In the genomic region with DNA sequence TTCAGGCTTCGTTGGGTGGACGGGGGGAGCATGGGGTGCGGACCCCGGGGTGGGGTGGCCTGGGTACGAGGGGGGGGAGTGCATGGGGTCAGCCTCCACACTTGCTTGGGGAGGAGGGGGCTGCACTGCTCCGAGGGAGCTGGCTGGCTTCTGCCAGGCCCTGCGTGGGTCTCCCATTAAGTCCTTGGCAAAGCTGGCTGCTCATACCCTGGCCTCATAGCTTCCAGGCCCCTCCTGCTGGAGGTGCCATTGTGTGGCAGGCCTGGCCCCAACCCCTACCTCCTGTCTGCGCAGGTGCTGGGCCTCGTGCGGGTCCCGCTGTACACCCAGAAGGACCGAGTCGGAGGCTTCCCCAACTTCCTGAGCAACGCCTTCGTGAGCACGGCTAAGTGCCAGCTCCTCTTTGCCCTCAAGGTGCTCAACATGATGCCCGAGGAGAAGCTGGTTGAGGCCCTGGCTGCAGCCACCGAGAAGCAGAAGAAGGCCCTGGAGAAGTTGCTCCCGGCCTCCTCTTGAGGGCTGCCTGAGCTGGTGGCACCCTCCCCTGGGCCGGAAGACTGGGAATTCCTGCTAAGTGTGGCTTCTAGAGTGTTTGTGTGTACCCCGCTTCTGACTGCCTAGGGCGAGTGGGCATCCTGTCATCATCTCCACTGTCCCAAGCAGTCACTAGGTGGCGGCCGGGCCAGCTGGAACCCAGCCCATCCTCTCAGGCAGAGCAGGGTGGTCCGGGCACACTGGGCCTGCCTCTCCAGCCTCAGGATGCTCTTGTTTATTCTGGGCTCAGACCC, we compare ENCODE assay signal across 9 cellular contexts. TPM values are rescaled to one million over a fixed set of nuclear protein-coding genes. Genes with fewer than 3 reads are reported as not detected.
DNase-seq lines count a peak whose midpoint lies in the region; ATAC-seq and TF ChIP-seq lines count a peak whose summit lies in the region.
"Had no signal": no experiment of that assay in that cellular context is flagged by ENCODE, and none has a peak within 500 bp of the region (broad histone marks: within the 10 kb centered on the region; RNA-seq: fewer than 3 reads in every experiment).

No MANE protein-coding gene starts in this region.

- CTCF ChIA-PET in activated CD8-positive, alpha-beta T cell treated with anti-CD3 and anti-CD28 coated beads, Interleukin-2, amount 10 ng/mL, durations not matched to agents 7 days and 5 days (lab: Charles Lee): interaction anchor here (1.3 to 1.5 kb wide), 2 partner anchors 71 to 190 kb away, joined by 4 read pairs; a partner anchor contains a TSS

- peaks cover 11% of the 10 kb centered on the region for H3K27me3 Mint-ChIP-seq in GM23338 (ENCODE audit: insufficient read depth, low read depth, poor library complexity)
- no peaks in the 10 kb centered on the region for H3K27me3 Mint-ChIP-seq in activated CD8-positive, alpha-beta T cell treated with anti-CD3 and anti-CD28 coated beads, Interleukin-2, amount 10 ng/mL, durations not matched to agents 7 days and 5 days (ENCODE audit: low read depth)

- no peak for DNase-seq in GM23338 (ENCODE audit: low spot score)
- no peak for DNase-seq in activated CD8-positive, alpha-beta T cell treated with anti-CD3 and anti-CD28 coated beads, Interleukin-2, amount 10 ng/mL, durations not matched to agents 7 days and 5 days
- peak in 1 of 2 donors; percentile 11 for DNase-seq in cardiac muscle cell (ENCODE audit: low read depth in 1 of 2, low spot score in 1 of 2)
- DNase-seq in gastrocnemius medialis: no peak
- no peak for DNase-seq in GM19240 (ENCODE audit: insufficient read length, low spot score)
- DNase-seq in NCI-H1436 treated with DMSO at 0.1 percent for 48 hours (lab: John Stamatoyannopoulos, UW): no peak

- intact Hi-C loops in gastrocnemius medialis (cut with DNase I; ENCODE audit: low total_unique reads): no loop called here

- H3K36me3 Mint-ChIP-seq in GM23338 (ENCODE audit: low read depth): peaks cover 25% of the 10 kb centered on the region
- peaks cover 27% of the 10 kb centered on the region for H3K36me3 Mint-ChIP-seq in activated CD8-positive, alpha-beta T cell treated with anti-CD3 and anti-CD28 coated beads, Interleukin-2, amount 10 ng/mL, durations not matched to agents 7 days and 5 days (ENCODE audit: low read depth)

- peak overlapping the region; percentile 84 for H3K4me3 Mint-ChIP-seq in GM23338
- H3K4me3 Mint-ChIP-seq in activated CD8-positive, alpha-beta T cell treated with anti-CD3 and anti-CD28 coated beads, Interleukin-2, amount 10 ng/mL, durations not matched to agents 7 days and 5 days: peak overlapping the region; percentile 80

- peak overlapping the region; percentile 45; the same call in 1 of the 2 replicates for H3K27ac ChIP-seq in GM23338 (ENCODE audit: low read depth)
- peak overlapping the region; percentile 86 for H3K27ac ChIP-seq in cardiac muscle cell
- H3K27ac ChIP-seq in gastrocnemius medialis: peak overlapping the region; percentile 66 to 89 (median 82)

- peaks cover 5% of the 10 kb centered on the region for H3F3A ChIP-seq in GM23338 (replicated peaks; ENCODE audit: low read depth)

- POLR2A ChIA-PET in activated CD8-positive, alpha-beta T cell treated with anti-CD3 and anti-CD28 coated beads, Interleukin-2, amount 10 ng/mL, durations not matched to agents 7 days and 5 days (lab: Charles Lee): interaction anchor here (0.5 to 2.6 kb wide), 5 partner anchors 10 to 153 kb away, joined by 3 to 10 read pairs (median 3); a partner anchor contains a TSS

- no peaks in the 10 kb centered on the region; the same call in 1 of the 2 replicates for H3K4me1 ChIP-seq in GM23338 (ENCODE audit: insufficient read depth)
- peaks cover 4% of the 10 kb centered on the region for H3K4me1 ChIP-seq in cardiac muscle cell (ENCODE audit: low read depth)
- H3K4me1 ChIP-seq in gastrocnemius medialis: peaks cover 15 to 19% of the 10 kb centered on the region in 2 donors

- ATAC-seq in GM23338: no peak; the same call in 1 of the 3 replicates
- no peak for ATAC-seq in activated CD8-positive, alpha-beta T cell treated with anti-CD3 and anti-CD28 coated beads, Interleukin-2, amount 10 ng/mL, durations not matched to agents 7 days and 5 days
- no peak for ATAC-seq in gastrocnemius medialis
- ATAC-seq in GM21381 (IDR thresholded peaks at IDR 0.05; ENCODE audit: unreplicated experiment): no peak
- ATAC-seq in GM18861 (IDR thresholded peaks at IDR 0.05; ENCODE audit: unreplicated experiment): no peak

- no peaks in the 10 kb centered on the region for H3K79me2 ChIP-seq in GM23338 (replicated peaks; ENCODE audit: insufficient read depth)

- in situ Hi-C loops in gastrocnemius medialis (cut with MboI; ENCODE audit: low sequenced_read_pairs in 4 of 4): no loop called here

- H3K27me3 ChIP-seq in GM23338 (ENCODE audit: insufficient read depth) (no peaks in the 10 kb centered on the region), cardiac muscle cell (no peaks in the 10 kb centered on the region), gastrocnemius medialis (no peaks in the 10 kb centered on the region)

- H3K9me3 Mint-ChIP-seq in GM23338: no peaks in the 10 kb centered on the region; the same call in 1 of the 3 replicates
- no peaks in the 10 kb centered on the region for H3K9me3 Mint-ChIP-seq in activated CD8-positive, alpha-beta T cell treated with anti-CD3 and anti-CD28 coated beads, Interleukin-2, amount 10 ng/mL, durations not matched to agents 7 days and 5 days (ENCODE audit: insufficient read depth)

- H3K4me3 ChIP-seq in GM23338 (peak overlapping the region; percentile 87), cardiac muscle cell (peak overlapping the region; percentile 49), gastrocnemius medialis (peak overlapping the region in 3 of 4 donors; percentile 68 to 90 (median 87))

- H3K36me3 ChIP-seq in GM23338 (ENCODE audit: insufficient read depth) (peaks cover 9% of the 10 kb centered on the region; the same call in 1 of the 2 replicates), cardiac muscle cell (peaks cover 24% of the 10 kb centered on the region), gastrocnemius medialis (peaks cover 0 to 25% of the 10 kb centered on the region in 2 donors)

- peak; percentile 18 to 41; a peak in 3 of 4 replicates for TF ChIP-seq CTCF in GM23338 (conservative IDR thresholded peaks at IDR 0.05; ENCODE audit: low read depth in 2 of 2)
- TF ChIP-seq CTCF in cardiac muscle cell (IDR thresholded peaks at IDR 0.05; ENCODE audit: low read depth, low read length): no peak
- no peak for TF ChIP-seq CTCF in gastrocnemius medialis (IDR thresholded peaks at IDR 0.05 in 4 of 5, conservative IDR thresholded peaks at IDR 0.05 in 1 of 5)

- no peak for TF ChIP-seq POLR2A in gastrocnemius medialis (IDR thresholded peaks at IDR 0.05)

- no peaks in the 10 kb centered on the region for H3K9me3 ChIP-seq in cardiac muscle cell (ENCODE audit: low read depth)
- H3K9me3 ChIP-seq in gastrocnemius medialis: no peaks in the 10 kb centered on the region

- no peaks in the 10 kb centered on the region; the same call in 1 of the 2 replicates for H4K20me1 ChIP-seq in GM23338 (replicated peaks; ENCODE audit: insufficient read depth)

- H2AFZ ChIP-seq in GM23338: no peak overlapping the region

- H3K9me2 ChIP-seq in GM23338 (ENCODE audit: insufficient read depth): no peaks in the 10 kb centered on the region

- peaks cover 6% of the 10 kb centered on the region; the same call in 1 of the 3 replicates for H3K4me1 Mint-ChIP-seq in GM23338
- H3K4me1 Mint-ChIP-seq in activated CD8-positive, alpha-beta T cell treated with anti-CD3 and anti-CD28 coated beads, Interleukin-2, amount 10 ng/mL, durations not matched to agents 7 days and 5 days (ENCODE audit: low read depth): peaks cover 27% of the 10 kb centered on the region

- peak overlapping the region; percentile 90 for H3K4me2 ChIP-seq in GM23338

- no peak overlapping the region; the same call in 1 of the 2 replicates for H3K27ac Mint-ChIP-seq in GM23338
- peak overlapping the region; percentile 68 for H3K27ac Mint-ChIP-seq in activated CD8-positive, alpha-beta T cell treated with anti-CD3 and anti-CD28 coated beads, Interleukin-2, amount 10 ng/mL, durations not matched to agents 7 days and 5 days

TF ChIP-seq in GM23338, 12 proteins besides CTCF, POLR2A, EP300 and RAD21:
- TF ChIP-seq STAT1 (IDR thresholded peaks at IDR 0.05; ENCODE audit: unreplicated experiment) (no peak), POLR2AphosphoS5 (IDR thresholded peaks at IDR 0.05; ENCODE audit: low read depth) (0 out of 2 replicates have a peak, but pooled peaks have one; percentile 7)

RNA-seq across cellular contexts. Expression of a gene that starts 1.5 kb away (rescaled TPM):
- 65.1 and 80.4 TPM in 2 replicates for total RNA-seq in GM23338 (2014; rRNA removed; shearing (Covaris generic))
- 37.1 and 39.0 TPM in 2 replicates for polyA plus RNA-seq in GM23338 (2016; fragmentation: Nextera tagmentation; extraction: Ambion mirVana)
- total RNA-seq in activated CD8-positive, alpha-beta T cell treated with anti-CD3 and anti-CD28 coated beads, Interleukin-2, amount 10 ng/mL, durations not matched to agents 7 days and 5 days: 10 to 100 TPM; 32.6 to 36.2 TPM
- total RNA-seq in cardiac muscle cell: 84.4 and 139 TPM in 2 replicates
- polyA plus RNA-seq in cardiac muscle cell: 141 and 157 TPM in 2 replicates
- total RNA-seq in gastrocnemius medialis: 10 to 100 TPM in 1 of 4 donors, 1 to 10 TPM in 3; 7.4 to 10.2 (median 8.8) TPM

RNA-seq across cellular contexts. Expression of a gene that starts 39.2 kb away (rescaled TPM):
- total RNA-seq in GM23338 (2014; rRNA removed; shearing (Covaris generic)): 19.1 and 24.9 TPM in 2 replicates
- polyA plus RNA-seq in GM23338 (2016; fragmentation: Nextera tagmentation; extraction: Ambion mirVana) (17.9 and 22.5 TPM in 2 replicates), cardiac muscle cell (35.2 and 37.6 TPM in 2 replicates)
- total RNA-seq in activated CD8-positive, alpha-beta T cell treated with anti-CD3 and anti-CD28 coated beads, Interleukin-2, amount 10 ng/mL, durations not matched to agents 7 days and 5 days: 10 to 100 TPM; 17.0 to 17.2 TPM
- total RNA-seq in cardiac muscle cell (38.7 and 40.3 TPM in 2 replicates), gastrocnemius medialis (10 to 100 TPM in 1 of 4 donors, 1 to 10 TPM in 3; 6.7 to 16.6 (median 9.0) TPM)

RNA-seq across cellular contexts. Expression of a gene that starts 39.5 kb away (rescaled TPM):
- total RNA-seq in GM23338 (2014; rRNA removed; shearing (Covaris generic)): 1.3 TPM in 1 of 2 replicates, not detected in the other
- 0.34 TPM in 1 of 2 replicates, not detected in the other for polyA plus RNA-seq in GM23338 (2016; fragmentation: Nextera tagmentation; extraction: Ambion mirVana)
- total RNA-seq in activated CD8-positive, alpha-beta T cell treated with anti-CD3 and anti-CD28 coated beads, Interleukin-2, amount 10 ng/mL, durations not matched to agents 7 days and 5 days: under 1 TPM; 0.39 to 0.68 TPM
- total RNA-seq in cardiac muscle cell: 0.77 and 1.2 TPM in 2 replicates
- polyA plus RNA-seq in cardiac muscle cell: 0.07 and 1.2 TPM in 2 replicates
- total RNA-seq in gastrocnemius medialis: 1 to 10 TPM in 2 of 4 donors, under 1 TPM in 2; 0.44 to 1.2 (median 0.91) TPM
- total RNA-seq: T-helper 1 cell treated with Interleukin-12 subunit alpha and Interleukin-12 subunit beta and Interleukin-4 antibody, amounts not matched to agents 30 ng/mL and 1 ng/mL, for 36 hours had no signal

Comparison
In these comparisons a context has a peak if more than half of its experiments do, and no peak if none do; other contexts are left out.
1. CTCF ChIP-seq: peak in GM23338 (2 of 2); none in cardiac muscle cell (single experiment) and gastrocnemius medialis (0 of 5).
2. Peak in every context shown above with its lines, with median percentiles within 50 percentile points of each other: H3K27ac ChIP-seq and H3K4me3 ChIP-seq.